35 cellular contexts compared by ENCODE assay signal in genomic region chr1:51631747-51632146, GRCh38.
"Had no signal": no experiment of that assay in that cellular context is flagged by ENCODE, and none has a peak within 500 bp of the region (broad histone marks: within the 10 kb centered on the region; RNA-seq: fewer than 3 reads in every experiment).

No MANE protein-coding gene starts in this region.

- H3K9ac ChIP-seq: KMS-11 had no signal

- H3K9me3 ChIP-seq: MG63 had no signal

- H3K27me3 ChIP-seq: MG63 had no signal

- DNase-seq: Karpas-422, Kasumi-1, KG1, MG63, MV-4-11, NCI-H1048, NCI-H1092, NCI-H1092 treated with DMSO at 0.1 percent for 48 hours, NCI-H1105, NCI-H1105 treated with DMSO at 0.1 percent for 48 hours, NCI-H1417, NCI-H1417 treated with DMSO at 0.1 percent for 48 hours, NCI-H1436, NCI-H1436 treated with DMSO at 0.1 percent for 48 hours, NCI-H146, NCI-H1694, NCI-H1694 treated with DMSO at 0.1 percent for 48 hours, NCI-H187, NCI-H187 treated with DMSO at 0.1 percent for 48 hours, NCI-H1930, NCI-H2029, NCI-H2029 treated with DMSO at 0.1 percent for 48 hours, NCI-H2081, NCI-H2081 treated with DMSO at 0.1 percent for 48 hours, NCI-H2107, NCI-H2171, NCI-H2171 treated with DMSO at 0.1 percent for 48 hours, NCI-H2227 treated with DMSO at 0.1 percent for 48 hours, NCI-H226, NCI-H345, NCI-H446, NCI-H446 treated with DMSO at 0.1 percent for 48 hours, NCI-H510A, NCI-H510A treated with DMSO at 0.1 percent for 48 hours had no signal

- H3K36me3 ChIP-seq: MG63 had no signal

- H3K4me2 ChIP-seq: KMS-11 had no signal

- H3K4me3 ChIP-seq: MG63 had no signal

- H3K27ac ChIP-seq: KMS-11 had no signal
